Comparison of ENCODE assay signal across 1 cellular context in the genomic region with DNA sequence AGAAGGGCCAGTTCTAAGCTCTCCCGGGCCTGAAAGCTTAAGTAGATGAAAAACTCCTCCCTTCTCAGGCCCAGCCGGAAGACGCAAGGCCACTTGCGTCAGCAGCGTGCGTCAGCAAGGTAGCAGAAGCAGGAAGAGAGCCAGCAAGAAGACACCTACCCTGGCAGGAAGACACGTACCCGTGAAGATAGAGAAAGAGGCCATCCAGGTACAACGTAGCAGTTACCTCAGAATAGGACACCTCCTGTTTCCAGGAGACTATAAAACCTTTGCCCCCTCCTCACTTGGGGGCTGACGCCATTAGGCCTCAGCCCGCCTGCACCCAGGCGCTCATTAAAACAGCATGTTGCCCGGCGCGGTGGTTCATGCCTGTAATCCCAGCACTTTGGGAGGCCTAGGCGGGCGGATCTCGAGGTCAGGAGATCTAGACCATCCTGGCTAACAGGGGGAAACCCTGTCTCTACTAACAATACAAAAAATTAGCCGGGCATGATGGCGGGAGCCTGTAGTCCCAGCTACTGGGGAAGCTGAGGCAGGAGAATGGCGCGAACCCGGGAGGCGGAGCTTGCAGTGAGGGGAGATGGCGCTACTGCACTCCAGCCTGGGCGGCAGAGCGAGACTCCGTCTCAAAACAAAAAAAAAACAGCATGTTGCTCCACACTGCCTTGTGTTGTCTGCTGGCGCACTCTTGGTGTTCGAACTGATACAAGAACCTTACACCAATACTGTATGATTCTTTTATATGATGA.
TF ChIP-seq lines count a peak whose summit lies in the region.

No MANE protein-coding gene starts in this region.

TF ChIP-seq in K562, 482 proteins besides CTCF, POLR2A, EP300 and RAD21 (continued from another document and continues in another):
- no peak for TF ChIP-seq NR2C1 (IDR thresholded peaks at IDR 0.05)
- 0 out of 2 replicates have a peak, but pooled peaks have one; percentile 24 for TF ChIP-seq NR2C1 (tag; IDR thresholded peaks at IDR 0.05)
- TF ChIP-seq, protein P1, sequence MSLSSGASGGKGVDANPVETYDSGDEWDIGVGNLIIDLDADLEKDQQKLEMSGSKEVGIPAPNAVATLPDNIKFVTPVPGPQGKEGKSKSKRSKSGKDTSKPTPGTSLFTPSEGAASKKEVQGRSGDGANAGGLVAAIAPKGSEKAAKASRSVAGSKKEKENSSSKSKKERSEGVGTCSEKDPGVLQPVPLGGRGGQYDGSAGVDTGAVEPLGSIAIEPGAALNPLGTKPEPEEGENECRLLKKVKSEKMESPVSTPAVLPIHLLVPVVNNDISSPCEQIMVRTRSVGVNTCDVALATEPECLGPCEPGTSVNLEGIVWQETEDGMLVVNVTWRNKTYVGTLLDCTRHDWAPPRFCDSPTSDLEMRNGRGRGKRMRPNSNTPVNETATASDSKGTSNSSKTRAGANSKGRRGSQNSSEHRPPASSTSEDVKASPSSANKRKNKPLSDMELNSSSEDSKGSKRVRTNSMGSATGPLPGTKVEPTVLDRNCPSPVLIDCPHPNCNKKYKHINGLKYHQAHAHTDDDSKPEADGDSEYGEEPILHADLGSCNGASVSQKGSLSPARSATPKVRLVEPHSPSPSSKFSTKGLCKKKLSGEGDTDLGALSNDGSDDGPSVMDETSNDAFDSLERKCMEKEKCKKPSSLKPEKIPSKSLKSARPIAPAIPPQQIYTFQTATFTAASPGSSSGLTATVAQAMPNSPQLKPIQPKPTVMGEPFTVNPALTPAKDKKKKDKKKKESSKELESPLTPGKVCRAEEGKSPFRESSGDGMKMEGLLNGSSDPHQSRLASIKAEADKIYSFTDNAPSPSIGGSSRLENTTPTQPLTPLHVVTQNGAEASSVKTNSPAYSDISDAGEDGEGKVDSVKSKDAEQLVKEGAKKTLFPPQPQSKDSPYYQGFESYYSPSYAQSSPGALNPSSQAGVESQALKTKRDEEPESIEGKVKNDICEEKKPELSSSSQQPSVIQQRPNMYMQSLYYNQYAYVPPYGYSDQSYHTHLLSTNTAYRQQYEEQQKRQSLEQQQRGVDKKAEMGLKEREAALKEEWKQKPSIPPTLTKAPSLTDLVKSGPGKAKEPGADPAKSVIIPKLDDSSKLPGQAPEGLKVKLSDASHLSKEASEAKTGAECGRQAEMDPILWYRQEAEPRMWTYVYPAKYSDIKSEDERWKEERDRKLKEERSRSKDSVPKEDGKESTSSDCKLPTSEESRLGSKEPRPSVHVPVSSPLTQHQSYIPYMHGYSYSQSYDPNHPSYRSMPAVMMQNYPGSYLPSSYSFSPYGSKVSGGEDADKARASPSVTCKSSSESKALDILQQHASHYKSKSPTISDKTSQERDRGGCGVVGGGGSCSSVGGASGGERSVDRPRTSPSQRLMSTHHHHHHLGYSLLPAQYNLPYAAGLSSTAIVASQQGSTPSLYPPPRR (CRISPR knock-in tag; IDR thresholded peaks at IDR 0.05; ENCODE audit: borderline replicate concordance): no peak
- TF ChIP-seq STAT5A (IDR thresholded peaks at IDR 0.05; ENCODE audit: borderline replicate concordance, low read length): no peak
- no peak for TF ChIP-seq SMAD4 (CRISPR knock-in tag; conservative IDR thresholded peaks at IDR 0.05)
- TF ChIP-seq NCOA2 (IDR thresholded peaks at IDR 0.05; ENCODE audit: partially characterized antibody in 2 of 2): no peak
- 0 out of 2 replicates have a peak, but pooled peaks have one; percentile 31 for TF ChIP-seq ZNF134 (CRISPR knock-in tag; conservative IDR thresholded peaks at IDR 0.05)
- TF ChIP-seq NFIX (CRISPR knock-in tag; IDR thresholded peaks at IDR 0.05; ENCODE audit: low read depth): no peak
- no peak for TF ChIP-seq SREBF1 (IDR thresholded peaks at IDR 0.05; ENCODE audit: borderline replicate concordance, low read depth, low read length)
- no peak for TF ChIP-seq E2F3 (CRISPR knock-in tag; IDR thresholded peaks at IDR 0.05)
- TF ChIP-seq CCNT2 (IDR thresholded peaks at IDR 0.05; ENCODE audit: borderline replicate concordance, extremely low read depth, insufficient read length, low read depth, low read length): no peak
- no peak for TF ChIP-seq LARP7 (IDR thresholded peaks at IDR 0.05)
- TF ChIP-seq, protein P2, sequence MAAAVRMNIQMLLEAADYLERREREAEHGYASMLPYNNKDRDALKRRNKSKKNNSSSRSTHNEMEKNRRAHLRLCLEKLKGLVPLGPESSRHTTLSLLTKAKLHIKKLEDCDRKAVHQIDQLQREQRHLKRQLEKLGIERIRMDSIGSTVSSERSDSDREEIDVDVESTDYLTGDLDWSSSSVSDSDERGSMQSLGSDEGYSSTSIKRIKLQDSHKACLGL (CRISPR knock-in tag; IDR thresholded peaks at IDR 0.05; ENCODE audit: borderline replicate concordance, poor library complexity, severe bottlenecking): no peak
- TF ChIP-seq NFE2L1 (tag; IDR thresholded peaks at IDR 0.05; ENCODE audit: borderline replicate concordance, low read depth): no peak
- TF ChIP-seq ZFPM2 (CRISPR knock-in tag; IDR thresholded peaks at IDR 0.05): no peak
- TF ChIP-seq GTF2A2 (tag; IDR thresholded peaks at IDR 0.05): no peak
- no peak for TF ChIP-seq SAP30 (IDR thresholded peaks at IDR 0.05; ENCODE audit: borderline replicate concordance, insufficient read depth, low read depth, low read length, poor library complexity, severe bottlenecking)
- no peak for TF ChIP-seq FOXP1 (CRISPR knock-in tag; IDR thresholded peaks at IDR 0.05)
- no peak; a peak in 1 of 3 replicates for TF ChIP-seq CBX3 (IDR thresholded peaks at IDR 0.05; ENCODE audit: borderline replicate concordance in 1 of 2, low read length in 2 of 2)
- TF ChIP-seq BRF1 (IDR thresholded peaks at IDR 0.05; ENCODE audit: borderline replicate concordance, extremely low read depth, insufficient read length): no peak
- TF ChIP-seq NFIC (IDR thresholded peaks at IDR 0.05): peak; percentile 61
- no peak for TF ChIP-seq U2AF2 (optimal IDR thresholded peaks at IDR 0.05; ENCODE audit: low read depth, low read length)
- TF ChIP-seq PML (IDR thresholded peaks at IDR 0.05; ENCODE audit: low read length): peak; percentile 74
- peak; percentile 65 for TF ChIP-seq HCFC1 (IDR thresholded peaks at IDR 0.05; ENCODE audit: low read depth, low read length)
- TF ChIP-seq NR3C1 (CRISPR knock-in tag; IDR thresholded peaks at IDR 0.05): no peak
- TF ChIP-seq, protein P3, sequence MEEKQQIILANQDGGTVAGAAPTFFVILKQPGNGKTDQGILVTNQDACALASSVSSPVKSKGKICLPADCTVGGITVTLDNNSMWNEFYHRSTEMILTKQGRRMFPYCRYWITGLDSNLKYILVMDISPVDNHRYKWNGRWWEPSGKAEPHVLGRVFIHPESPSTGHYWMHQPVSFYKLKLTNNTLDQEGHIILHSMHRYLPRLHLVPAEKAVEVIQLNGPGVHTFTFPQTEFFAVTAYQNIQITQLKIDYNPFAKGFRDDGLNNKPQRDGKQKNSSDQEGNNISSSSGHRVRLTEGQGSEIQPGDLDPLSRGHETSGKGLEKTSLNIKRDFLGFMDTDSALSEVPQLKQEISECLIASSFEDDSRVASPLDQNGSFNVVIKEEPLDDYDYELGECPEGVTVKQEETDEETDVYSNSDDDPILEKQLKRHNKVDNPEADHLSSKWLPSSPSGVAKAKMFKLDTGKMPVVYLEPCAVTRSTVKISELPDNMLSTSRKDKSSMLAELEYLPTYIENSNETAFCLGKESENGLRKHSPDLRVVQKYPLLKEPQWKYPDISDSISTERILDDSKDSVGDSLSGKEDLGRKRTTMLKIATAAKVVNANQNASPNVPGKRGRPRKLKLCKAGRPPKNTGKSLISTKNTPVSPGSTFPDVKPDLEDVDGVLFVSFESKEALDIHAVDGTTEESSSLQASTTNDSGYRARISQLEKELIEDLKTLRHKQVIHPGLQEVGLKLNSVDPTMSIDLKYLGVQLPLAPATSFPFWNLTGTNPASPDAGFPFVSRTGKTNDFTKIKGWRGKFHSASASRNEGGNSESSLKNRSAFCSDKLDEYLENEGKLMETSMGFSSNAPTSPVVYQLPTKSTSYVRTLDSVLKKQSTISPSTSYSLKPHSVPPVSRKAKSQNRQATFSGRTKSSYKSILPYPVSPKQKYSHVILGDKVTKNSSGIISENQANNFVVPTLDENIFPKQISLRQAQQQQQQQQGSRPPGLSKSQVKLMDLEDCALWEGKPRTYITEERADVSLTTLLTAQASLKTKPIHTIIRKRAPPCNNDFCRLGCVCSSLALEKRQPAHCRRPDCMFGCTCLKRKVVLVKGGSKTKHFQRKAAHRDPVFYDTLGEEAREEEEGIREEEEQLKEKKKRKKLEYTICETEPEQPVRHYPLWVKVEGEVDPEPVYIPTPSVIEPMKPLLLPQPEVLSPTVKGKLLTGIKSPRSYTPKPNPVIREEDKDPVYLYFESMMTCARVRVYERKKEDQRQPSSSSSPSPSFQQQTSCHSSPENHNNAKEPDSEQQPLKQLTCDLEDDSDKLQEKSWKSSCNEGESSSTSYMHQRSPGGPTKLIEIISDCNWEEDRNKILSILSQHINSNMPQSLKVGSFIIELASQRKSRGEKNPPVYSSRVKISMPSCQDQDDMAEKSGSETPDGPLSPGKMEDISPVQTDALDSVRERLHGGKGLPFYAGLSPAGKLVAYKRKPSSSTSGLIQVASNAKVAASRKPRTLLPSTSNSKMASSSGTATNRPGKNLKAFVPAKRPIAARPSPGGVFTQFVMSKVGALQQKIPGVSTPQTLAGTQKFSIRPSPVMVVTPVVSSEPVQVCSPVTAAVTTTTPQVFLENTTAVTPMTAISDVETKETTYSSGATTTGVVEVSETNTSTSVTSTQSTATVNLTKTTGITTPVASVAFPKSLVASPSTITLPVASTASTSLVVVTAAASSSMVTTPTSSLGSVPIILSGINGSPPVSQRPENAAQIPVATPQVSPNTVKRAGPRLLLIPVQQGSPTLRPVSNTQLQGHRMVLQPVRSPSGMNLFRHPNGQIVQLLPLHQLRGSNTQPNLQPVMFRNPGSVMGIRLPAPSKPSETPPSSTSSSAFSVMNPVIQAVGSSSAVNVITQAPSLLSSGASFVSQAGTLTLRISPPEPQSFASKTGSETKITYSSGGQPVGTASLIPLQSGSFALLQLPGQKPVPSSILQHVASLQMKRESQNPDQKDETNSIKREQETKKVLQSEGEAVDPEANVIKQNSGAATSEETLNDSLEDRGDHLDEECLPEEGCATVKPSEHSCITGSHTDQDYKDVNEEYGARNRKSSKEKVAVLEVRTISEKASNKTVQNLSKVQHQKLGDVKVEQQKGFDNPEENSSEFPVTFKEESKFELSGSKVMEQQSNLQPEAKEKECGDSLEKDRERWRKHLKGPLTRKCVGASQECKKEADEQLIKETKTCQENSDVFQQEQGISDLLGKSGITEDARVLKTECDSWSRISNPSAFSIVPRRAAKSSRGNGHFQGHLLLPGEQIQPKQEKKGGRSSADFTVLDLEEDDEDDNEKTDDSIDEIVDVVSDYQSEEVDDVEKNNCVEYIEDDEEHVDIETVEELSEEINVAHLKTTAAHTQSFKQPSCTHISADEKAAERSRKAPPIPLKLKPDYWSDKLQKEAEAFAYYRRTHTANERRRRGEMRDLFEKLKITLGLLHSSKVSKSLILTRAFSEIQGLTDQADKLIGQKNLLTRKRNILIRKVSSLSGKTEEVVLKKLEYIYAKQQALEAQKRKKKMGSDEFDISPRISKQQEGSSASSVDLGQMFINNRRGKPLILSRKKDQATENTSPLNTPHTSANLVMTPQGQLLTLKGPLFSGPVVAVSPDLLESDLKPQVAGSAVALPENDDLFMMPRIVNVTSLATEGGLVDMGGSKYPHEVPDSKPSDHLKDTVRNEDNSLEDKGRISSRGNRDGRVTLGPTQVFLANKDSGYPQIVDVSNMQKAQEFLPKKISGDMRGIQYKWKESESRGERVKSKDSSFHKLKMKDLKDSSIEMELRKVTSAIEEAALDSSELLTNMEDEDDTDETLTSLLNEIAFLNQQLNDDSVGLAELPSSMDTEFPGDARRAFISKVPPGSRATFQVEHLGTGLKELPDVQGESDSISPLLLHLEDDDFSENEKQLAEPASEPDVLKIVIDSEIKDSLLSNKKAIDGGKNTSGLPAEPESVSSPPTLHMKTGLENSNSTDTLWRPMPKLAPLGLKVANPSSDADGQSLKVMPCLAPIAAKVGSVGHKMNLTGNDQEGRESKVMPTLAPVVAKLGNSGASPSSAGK (IDR thresholded peaks at IDR 0.05): peak; percentile 82
- no peak for TF ChIP-seq ZNF583 (CRISPR knock-in tag; IDR thresholded peaks at IDR 0.05)
- no peak for TF ChIP-seq CCAR2 (IDR thresholded peaks at IDR 0.05; ENCODE audit: low read depth, low read length)
- no peak for TF ChIP-seq KLF16 (IDR thresholded peaks at IDR 0.05)
- TF ChIP-seq, protein P4, sequence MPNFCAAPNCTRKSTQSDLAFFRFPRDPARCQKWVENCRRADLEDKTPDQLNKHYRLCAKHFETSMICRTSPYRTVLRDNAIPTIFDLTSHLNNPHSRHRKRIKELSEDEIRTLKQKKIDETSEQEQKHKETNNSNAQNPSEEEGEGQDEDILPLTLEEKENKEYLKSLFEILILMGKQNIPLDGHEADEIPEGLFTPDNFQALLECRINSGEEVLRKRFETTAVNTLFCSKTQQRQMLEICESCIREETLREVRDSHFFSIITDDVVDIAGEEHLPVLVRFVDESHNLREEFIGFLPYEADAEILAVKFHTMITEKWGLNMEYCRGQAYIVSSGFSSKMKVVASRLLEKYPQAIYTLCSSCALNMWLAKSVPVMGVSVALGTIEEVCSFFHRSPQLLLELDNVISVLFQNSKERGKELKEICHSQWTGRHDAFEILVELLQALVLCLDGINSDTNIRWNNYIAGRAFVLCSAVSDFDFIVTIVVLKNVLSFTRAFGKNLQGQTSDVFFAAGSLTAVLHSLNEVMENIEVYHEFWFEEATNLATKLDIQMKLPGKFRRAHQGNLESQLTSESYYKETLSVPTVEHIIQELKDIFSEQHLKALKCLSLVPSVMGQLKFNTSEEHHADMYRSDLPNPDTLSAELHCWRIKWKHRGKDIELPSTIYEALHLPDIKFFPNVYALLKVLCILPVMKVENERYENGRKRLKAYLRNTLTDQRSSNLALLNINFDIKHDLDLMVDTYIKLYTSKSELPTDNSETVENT (CRISPR knock-in tag; IDR thresholded peaks at IDR 0.05): no peak
- TF ChIP-seq, protein P5, sequence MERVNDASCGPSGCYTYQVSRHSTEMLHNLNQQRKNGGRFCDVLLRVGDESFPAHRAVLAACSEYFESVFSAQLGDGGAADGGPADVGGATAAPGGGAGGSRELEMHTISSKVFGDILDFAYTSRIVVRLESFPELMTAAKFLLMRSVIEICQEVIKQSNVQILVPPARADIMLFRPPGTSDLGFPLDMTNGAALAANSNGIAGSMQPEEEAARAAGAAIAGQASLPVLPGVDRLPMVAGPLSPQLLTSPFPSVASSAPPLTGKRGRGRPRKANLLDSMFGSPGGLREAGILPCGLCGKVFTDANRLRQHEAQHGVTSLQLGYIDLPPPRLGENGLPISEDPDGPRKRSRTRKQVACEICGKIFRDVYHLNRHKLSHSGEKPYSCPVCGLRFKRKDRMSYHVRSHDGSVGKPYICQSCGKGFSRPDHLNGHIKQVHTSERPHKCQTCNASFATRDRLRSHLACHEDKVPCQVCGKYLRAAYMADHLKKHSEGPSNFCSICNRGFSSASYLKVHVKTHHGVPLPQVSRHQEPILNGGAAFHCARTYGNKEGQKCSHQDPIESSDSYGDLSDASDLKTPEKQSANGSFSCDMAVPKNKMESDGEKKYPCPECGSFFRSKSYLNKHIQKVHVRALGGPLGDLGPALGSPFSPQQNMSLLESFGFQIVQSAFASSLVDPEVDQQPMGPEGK (CRISPR knock-in tag; IDR thresholded peaks at IDR 0.05; ENCODE audit: borderline replicate concordance): no peak
